In genomic region chrX:135522132-135522530, GRCh38 we compare ENCODE assay signal across 8 cellular contexts. TPM values are rescaled to one million over a fixed set of nuclear protein-coding genes. Genes with fewer than 3 reads are reported as not detected.
A peak's percentile ranks its signal among the peaks of the same experiment; 100 is the strongest.
DNase-seq lines count a peak whose midpoint lies in the region; ATAC-seq and TF ChIP-seq lines count a peak whose summit lies in the region.

No MANE protein-coding gene starts in this region.

- H3K4me3 Mint-ChIP-seq in T-cell = peak overlapping the region; percentile 86 to 98 (median 96)

- CTCF ChIA-PET in T-cell (lab: Charles Lee) = interaction anchor here in 1 of 2 donors (0.6 to 0.9 kb wide), 2 partner anchors 22 to 220 kb away, joined by 3 to 4 read pairs; no protein-coding TSS in a partner anchor

- TF ChIP-seq CTCF in fibroblast of mammary gland (conservative IDR thresholded peaks at IDR 0.05; ENCODE audit: control insufficient read depth, insufficient read depth, low read depth, low read length) = no peak
- TF ChIP-seq CTCF in gastrocnemius medialis (IDR thresholded peaks at IDR 0.05 in 4 of 5, conservative IDR thresholded peaks at IDR 0.05 in 1 of 5) = no peak

- H3K36me3 ChIP-seq in H7 (replicated peaks; ENCODE audit: control insufficient read depth, insufficient read depth, low read length) (no peaks in the 10 kb centered on the region), gastrocnemius medialis (no peaks in the 10 kb centered on the region)

- ATAC-seq in T-cell (replicated peaks in 1 of 4) (no peak), gastrocnemius medialis (peak in 1 of 2 donors; percentile 3), HG03469 (IDR thresholded peaks at IDR 0.05; ENCODE audit: unreplicated experiment) (no peak), GM21381 (IDR thresholded peaks at IDR 0.05; ENCODE audit: unreplicated experiment) (no peak)

- TF ChIP-seq POLR2A in gastrocnemius medialis (IDR thresholded peaks at IDR 0.05) = no peak

- POLR2A ChIA-PET in T-cell (lab: Charles Lee) = interaction anchor here in 1 of 2 donors (0.5 to 1.0 kb wide), 2 partner anchors 10 to 50 kb away, joined by 3 to 4 read pairs; no protein-coding TSS in a partner anchor

- H3K4me3 ChIP-seq in H7 (ENCODE audit: insufficient read depth, low read depth, low read length) (peak overlapping the region; percentile 63), fibroblast of mammary gland (ENCODE audit: control insufficient read depth, low read depth, low read length) (peak overlapping the region; percentile 53), gastrocnemius medialis (peak overlapping the region; percentile 49 to 56 (median 54))

- no peaks in the 10 kb centered on the region for H3K9me3 ChIP-seq in gastrocnemius medialis

- in situ Hi-C loops in gastrocnemius medialis (cut with MboI; ENCODE audit: low sequenced_read_pairs in 4 of 4) = no loop called here

- peak overlapping the region; percentile 52 to 74 (median 70) for H3K27ac ChIP-seq in gastrocnemius medialis

- no peaks in the 10 kb centered on the region for H3K9me3 Mint-ChIP-seq in T-cell

- peak overlapping the region; percentile 93 to 95 for H3K27ac Mint-ChIP-seq in T-cell

- H3K36me3 Mint-ChIP-seq in T-cell = peaks cover 10% of the 10 kb centered on the region

- H3K4me1 ChIP-seq in gastrocnemius medialis = no peaks in the 10 kb centered on the region

- intact Hi-C loops in gastrocnemius medialis (cut with DNase I; ENCODE audit: low total_unique reads) = loop anchor here (5.0 kb wide), 1 partner anchor 450 kb away; the partner anchor contains the start of gene MMGT1

- H3K27me3 ChIP-seq in H7 (ENCODE audit: control insufficient read depth, insufficient read depth, low read length) = no peaks in the 10 kb centered on the region
- H3K27me3 ChIP-seq in gastrocnemius medialis = peaks cover 0 to 16% (median 7%) of the 10 kb centered on the region in 3 donors

- peaks cover 44 to 50% (median 45%) of the 10 kb centered on the region in 3 donors for H3K4me1 Mint-ChIP-seq in T-cell

- DNase-seq in H7 (no peak), T-cell (no peak), fibroblast of mammary gland (ENCODE audit: low read depth) (no peak), gastrocnemius medialis (no peak), DMS114 treated with DMSO at 0.1 percent for 48 hours (lab: John Stamatoyannopoulos, UW; ENCODE audit: unreplicated experiment) (no peak)
- DNase-seq in activated CD4-positive, alpha-beta T cell treated with anti-CD3 and anti-CD28 coated beads for 4 hours = no peak

- peaks cover 0 to 10% of the 10 kb centered on the region in 2 donors for H3K27me3 Mint-ChIP-seq in T-cell

RNA-seq across cellular contexts. Expression of gene INTS6L, which starts 1.7 kb away (rescaled TPM):
- 12.4 and 18.8 TPM in 2 replicates for total RNA-seq in H7 (2014; rRNA removed; shearing (Covaris generic))
- total RNA-seq in T-cell (10 to 100 TPM; 28.6 to 41.8 (median 30.4) TPM), gastrocnemius medialis (1 to 10 TPM in 2 of 4 donors, under 1 TPM in 2; 0.19 to 1.6 (median 0.93) TPM)
